In genomic region chr12:118064608-118065007, GRCh38 we compare ENCODE assay signal across 9 cellular contexts. TPM values are rescaled to one million over a fixed set of nuclear protein-coding genes. Genes with fewer than 3 reads are reported as not detected.
DNase-seq lines count a peak whose midpoint lies in the region; ATAC-seq, FAIRE-seq and TF ChIP-seq lines count a peak whose summit lies in the region.
"Had no signal": no experiment of that assay in that cellular context is flagged by ENCODE, and none has a peak within 500 bp of the region (broad histone marks: within the 10 kb centered on the region; RNA-seq: fewer than 3 reads in every experiment).

No MANE protein-coding gene starts in this region.

- H2AFZ ChIP-seq in endothelial cell of umbilical vein (ENCODE audit: low read depth, low read length): no peak overlapping the region

- no peak overlapping the region for H3K4me3 ChIP-seq in endothelial cell of umbilical vein (replicated peaks in 1 of 3; ENCODE audit: insufficient read depth in 1 of 3, low read depth in 1 of 3, low read length in 3 of 3)
- H3K4me3 ChIP-seq: right atrium auricular region had no signal

- H3K27ac Mint-ChIP-seq in activated naive CD4-positive, alpha-beta T cell treated with anti-CD3 and anti-CD28 coated beads, Interleukin-2, amount 50 U/mL, for 24 hours: no peak overlapping the region
- peak overlapping the region; percentile 99 for H3K27ac Mint-ChIP-seq in type B pancreatic cell

- CTCF ChIA-PET in endothelial cell of umbilical vein (lab: Charles Lee): interaction anchor here (0.8 to 3.2 kb wide), 12 partner anchors 9 to 1114 kb away, joined by 3 to 14 read pairs (median 4); partner anchors contain the start of genes HSPB8 and PEBP1

- peak overlapping the region; percentile 53 for H3K4me3 Mint-ChIP-seq in activated naive CD4-positive, alpha-beta T cell treated with anti-CD3 and anti-CD28 coated beads, Interleukin-2, amount 50 U/mL, for 24 hours
- peak overlapping the region; percentile 97 for H3K4me3 Mint-ChIP-seq in type B pancreatic cell

- no peak for DNase-seq in activated naive CD4-positive, alpha-beta T cell treated with anti-CD3 and anti-CD28 coated beads, Interleukin-2, amount 50 U/mL, for 16 hours
- DNase-seq in NCI-H69 (lab: John Stamatoyannopoulos, UW) (peak; percentile 20), endothelial cell of umbilical vein (ENCODE audit: low read depth, low spot score) (peak; percentile 9), type B pancreatic cell (ENCODE audit: extremely low spot score, unreplicated experiment) (no peak), activated gamma-delta T cell (lab: John Stamatoyannopoulos, UW) (no peak), T-helper 9 cell (no peak)

- TF ChIP-seq CTCF in endothelial cell of umbilical vein (IDR thresholded peaks at IDR 0.05; ENCODE audit: extremely low read depth in 1 of 2, insufficient read depth in 1 of 2, low read depth in 1 of 2, low read length in 2 of 2) (peak in 1 of 2 donors; percentile 11), type B pancreatic cell (conservative IDR thresholded peaks at IDR 0.05) (peak; percentile 46)

- no peaks in the 10 kb centered on the region for H3K36me3 Mint-ChIP-seq in activated naive CD4-positive, alpha-beta T cell treated with anti-CD3 and anti-CD28 coated beads, Interleukin-2, amount 50 U/mL, for 24 hours
- H3K36me3 Mint-ChIP-seq in type B pancreatic cell: peaks cover 5% of the 10 kb centered on the region

- H3K9me3 Mint-ChIP-seq in activated naive CD4-positive, alpha-beta T cell treated with anti-CD3 and anti-CD28 coated beads, Interleukin-2, amount 50 U/mL, for 24 hours: no peaks in the 10 kb centered on the region
- H3K9me3 Mint-ChIP-seq in type B pancreatic cell: no peaks in the 10 kb centered on the region

- POLR2A ChIA-PET in endothelial cell of umbilical vein (lab: Charles Lee): no interaction called here

- no peaks in the 10 kb centered on the region for H4K20me1 ChIP-seq in endothelial cell of umbilical vein (replicated peaks; ENCODE audit: control insufficient read depth, extremely low read depth, insufficient read depth, low read length)

- intact Hi-C loops in endothelial cell of umbilical vein (cut with micrococcal nuclease): no loop called here

- peaks cover 0 to 5% of the 10 kb centered on the region in 2 experiments for H3K36me3 ChIP-seq in endothelial cell of umbilical vein (ENCODE audit: control insufficient read depth in 2 of 2, extremely low read depth in 1 of 2, insufficient read depth in 2 of 2, low read length in 2 of 2)
- H3K36me3 ChIP-seq: right atrium auricular region had no signal

- peaks cover 1% of the 10 kb centered on the region for H3K27me3 Mint-ChIP-seq in activated naive CD4-positive, alpha-beta T cell treated with anti-CD3 and anti-CD28 coated beads, Interleukin-2, amount 50 U/mL, for 24 hours
- no peaks in the 10 kb centered on the region for H3K27me3 Mint-ChIP-seq in type B pancreatic cell

- BruUV-seq in endothelial cell of umbilical vein (replicated peaks; lab: Mats Ljungman, UMichigan): no TSS peak

- no peak overlapping the region for H3K27ac ChIP-seq in endothelial cell of umbilical vein (ENCODE audit: insufficient read depth, low read depth, low read length)
- H3K27ac ChIP-seq: right atrium auricular region had no signal

- H3K9me3 ChIP-seq in endothelial cell of umbilical vein (replicated peaks; ENCODE audit: control insufficient read depth, insufficient read depth, low read length): no peaks in the 10 kb centered on the region
- H3K9me3 ChIP-seq: right atrium auricular region had no signal

- H3K9me1 ChIP-seq in endothelial cell of umbilical vein (replicated peaks; ENCODE audit: control insufficient read depth, extremely low read depth, insufficient read depth, low read length): no peaks in the 10 kb centered on the region

- TF ChIP-seq POLR2A in endothelial cell of umbilical vein (IDR thresholded peaks at IDR 0.05; ENCODE audit: low read depth, low read length): no peak

- H3K4me2 ChIP-seq in endothelial cell of umbilical vein (ENCODE audit: insufficient read depth, low read length): no peak overlapping the region

- H3K79me2 ChIP-seq in endothelial cell of umbilical vein (ENCODE audit: control insufficient read depth, insufficient read depth, low read length): peaks cover 15% of the 10 kb centered on the region

- H3K4me1 ChIP-seq in endothelial cell of umbilical vein (ENCODE audit: control insufficient read depth, extremely low read depth, insufficient read depth, low read length): peaks cover 11% of the 10 kb centered on the region

- H3K27me3 ChIP-seq in endothelial cell of umbilical vein (ENCODE audit: control insufficient read depth in 2 of 2, insufficient read depth in 2 of 2, low read length in 2 of 2): no peaks in the 10 kb centered on the region
- H3K27me3 ChIP-seq: right atrium auricular region had no signal

- no peak overlapping the region for H3K9ac ChIP-seq in endothelial cell of umbilical vein (replicated peaks; ENCODE audit: extremely low read depth, insufficient read depth, low read length)

- H3K4me1 Mint-ChIP-seq in activated naive CD4-positive, alpha-beta T cell treated with anti-CD3 and anti-CD28 coated beads, Interleukin-2, amount 50 U/mL, for 24 hours: peaks cover 49% of the 10 kb centered on the region
- H3K4me1 Mint-ChIP-seq in type B pancreatic cell (ENCODE audit: unreplicated experiment): peaks cover 30% of the 10 kb centered on the region

- dilution Hi-C loops in endothelial cell of umbilical vein (cut with MboI; ENCODE audit: extremely low pct_ligation_motif_present, low sequenced_read_pairs): no loop called here

- peak; percentile 49 for FAIRE-seq in endothelial cell of umbilical vein (lab: Jason Lieb, UNC)

- no peak for ATAC-seq in GM19328 (IDR thresholded peaks at IDR 0.05; ENCODE audit: unreplicated experiment)

TF ChIP-seq in endothelial cell of umbilical vein, 7 proteins besides CTCF, POLR2A, EP300 and RAD21:
- TF ChIP-seq FOS (IDR thresholded peaks at IDR 0.05; ENCODE audit: borderline replicate concordance, insufficient read depth, low read length) (no peak), POLR2AphosphoS5 (IDR thresholded peaks at IDR 0.05; ENCODE audit: insufficient read depth, low read depth, low read length) (no peak), MAX (IDR thresholded peaks at IDR 0.05; ENCODE audit: insufficient read depth, insufficient read length) (no peak), MYC (IDR thresholded peaks at IDR 0.05; ENCODE audit: low read depth, low read length) (no peak), EZH2 (IDR thresholded peaks at IDR 0.05; ENCODE audit: borderline replicate concordance, low read depth, low read length, severe bottlenecking) (no peak), JUN (IDR thresholded peaks at IDR 0.05; ENCODE audit: borderline replicate concordance, insufficient read depth, insufficient read length, low read depth) (no peak), GATA2 (IDR thresholded peaks at IDR 0.05; ENCODE audit: insufficient read depth, insufficient read length, low read depth, low read length) (no peak)

RNA-seq across cellular contexts. Expression of gene WSB2, which starts 3.6 kb away (rescaled TPM):
- total RNA-seq in endothelial cell of umbilical vein (73.6 and 85.3 TPM in 2 replicates), type B pancreatic cell (ENCODE audit: low replicate concordance) (46.0 and 58.1 TPM in 2 replicates)
- 107 and 108 TPM in 2 replicates for polyA plus RNA-seq in endothelial cell of umbilical vein
- 99.3 and 105 TPM in 2 replicates for polyA plus RNA-seq in endothelial cell of umbilical vein (2011; cell fraction: cytosol; rRNA removed)
- 48.1 and 56.3 TPM in 2 replicates for polyA plus RNA-seq in endothelial cell of umbilical vein (2011; cell fraction: nucleus; rRNA removed)
- polyA plus RNA-seq in endothelial cell of umbilical vein (2012): 60.1 and 66.7 TPM in 2 replicates
- 230 and 342 TPM in 2 replicates for polyA minus RNA-seq in endothelial cell of umbilical vein
- polyA minus RNA-seq in endothelial cell of umbilical vein (2011; cell fraction: cytosol; rRNA and poly(A)+ RNA removed): 61.2 TPM
- polyA minus RNA-seq in endothelial cell of umbilical vein (2011; cell fraction: nucleus; rRNA and poly(A)+ RNA removed): 40.9 and 53.3 TPM in 2 replicates

RNA-seq across cellular contexts. Expression of gene VSIG10, which starts 39.2 kb away (rescaled TPM):
- total RNA-seq in endothelial cell of umbilical vein (38.4 and 38.6 TPM in 2 replicates), type B pancreatic cell (ENCODE audit: low replicate concordance) (45.1 and 105 TPM in 2 replicates)
- polyA plus RNA-seq in endothelial cell of umbilical vein: 16.1 and 16.3 TPM in 2 replicates
- 12.5 and 13.9 TPM in 2 replicates for polyA plus RNA-seq in endothelial cell of umbilical vein (2011; cell fraction: cytosol; rRNA removed)
- 33.1 and 33.8 TPM in 2 replicates for polyA plus RNA-seq in endothelial cell of umbilical vein (2011; cell fraction: nucleus; rRNA removed)
- polyA plus RNA-seq in endothelial cell of umbilical vein (2012): 19.3 and 21.7 TPM in 2 replicates
- 57.9 and 81.7 TPM in 2 replicates for polyA minus RNA-seq in endothelial cell of umbilical vein
- polyA minus RNA-seq in endothelial cell of umbilical vein (2011; cell fraction: cytosol; rRNA and poly(A)+ RNA removed): 26.2 TPM
- polyA minus RNA-seq in endothelial cell of umbilical vein (2011; cell fraction: nucleus; rRNA and poly(A)+ RNA removed): 29.0 and 42.3 TPM in 2 replicates

RNA-seq across cellular contexts. Expression of gene RFC5, which starts 48.1 kb away (rescaled TPM):
- total RNA-seq in endothelial cell of umbilical vein (23.3 and 24.8 TPM in 2 replicates), type B pancreatic cell (ENCODE audit: low replicate concordance) (24.4 and 41.9 TPM in 2 replicates)
- 15.1 and 18.1 TPM in 2 replicates for polyA plus RNA-seq in endothelial cell of umbilical vein
- 18.8 and 19.4 TPM in 2 replicates for polyA plus RNA-seq in endothelial cell of umbilical vein (2011; cell fraction: cytosol; rRNA removed)
- polyA plus RNA-seq in endothelial cell of umbilical vein (2011; cell fraction: nucleus; rRNA removed): 35.7 and 40.1 TPM in 2 replicates
- 13.2 and 22.0 TPM in 2 replicates for polyA plus RNA-seq in endothelial cell of umbilical vein (2012)
- polyA minus RNA-seq in endothelial cell of umbilical vein: 21.4 and 25.0 TPM in 2 replicates
- polyA minus RNA-seq in endothelial cell of umbilical vein (2011; cell fraction: cytosol; rRNA and poly(A)+ RNA removed): 34.7 TPM
- polyA minus RNA-seq in endothelial cell of umbilical vein (2011; cell fraction: nucleus; rRNA and poly(A)+ RNA removed): 11.9 and 16.5 TPM in 2 replicates

Comparison
In these comparisons a context has a peak if more than half of its experiments do, and no peak if none do; other contexts are left out.
1. DNase-seq: peak in NCI-H69 (single experiment) and endothelial cell of umbilical vein (single experiment); none in activated naive CD4-positive, alpha-beta T cell treated with anti-CD3 and anti-CD28 coated beads, Interleukin-2, amount 50 U/mL, for 16 hours (single experiment), type B pancreatic cell (single experiment), activated gamma-delta T cell (single experiment) and T-helper 9 cell (single experiment).